In the genomic region with DNA sequence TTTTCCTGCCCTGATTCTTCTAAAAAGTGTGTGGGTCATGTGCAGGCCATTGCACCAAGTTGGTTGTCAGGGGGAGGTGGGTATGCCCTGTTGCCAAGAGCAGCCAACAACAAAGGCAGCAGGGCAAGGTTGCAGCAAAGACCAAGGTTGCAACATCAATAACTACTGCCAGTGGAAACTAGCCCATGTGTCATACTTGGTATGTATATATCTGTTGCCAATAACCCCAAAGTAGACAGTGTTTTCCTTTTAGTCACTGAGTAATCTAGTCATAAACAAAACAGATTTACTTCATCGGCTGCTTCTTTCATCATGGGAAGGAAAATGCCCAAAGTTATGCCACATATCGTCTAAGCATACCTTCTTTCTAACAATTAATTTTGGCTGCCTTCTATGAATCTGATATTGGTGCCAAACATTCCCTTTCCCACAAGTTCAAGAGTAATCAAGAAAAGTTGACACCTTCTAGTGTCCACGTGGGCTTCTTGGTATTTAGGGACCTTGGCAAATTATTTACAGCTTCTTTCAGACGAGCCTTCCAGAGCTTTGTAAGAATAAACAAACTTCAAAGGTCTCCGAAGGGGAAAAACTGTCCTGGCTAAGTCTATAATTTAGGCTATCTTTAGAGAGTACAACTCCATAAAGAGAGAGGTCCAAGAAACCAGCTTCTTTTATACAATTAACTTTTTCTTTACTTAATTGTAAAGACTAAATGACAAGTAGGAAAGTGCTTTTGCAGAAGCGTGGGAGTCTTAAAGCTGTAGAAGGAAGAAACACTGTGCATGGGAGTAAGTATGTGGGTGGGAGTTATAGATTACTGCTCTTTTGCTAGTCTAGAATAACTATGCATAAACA, we compare ENCODE assay signal across 1 cellular context.
TF ChIP-seq lines count a peak whose summit lies in the region.

No MANE protein-coding gene starts in this region.

TF ChIP-seq in HepG2, 621 proteins besides CTCF, POLR2A, EP300 and RAD21 (continued from another document and continues in another):
- TF ChIP-seq, protein P1, sequence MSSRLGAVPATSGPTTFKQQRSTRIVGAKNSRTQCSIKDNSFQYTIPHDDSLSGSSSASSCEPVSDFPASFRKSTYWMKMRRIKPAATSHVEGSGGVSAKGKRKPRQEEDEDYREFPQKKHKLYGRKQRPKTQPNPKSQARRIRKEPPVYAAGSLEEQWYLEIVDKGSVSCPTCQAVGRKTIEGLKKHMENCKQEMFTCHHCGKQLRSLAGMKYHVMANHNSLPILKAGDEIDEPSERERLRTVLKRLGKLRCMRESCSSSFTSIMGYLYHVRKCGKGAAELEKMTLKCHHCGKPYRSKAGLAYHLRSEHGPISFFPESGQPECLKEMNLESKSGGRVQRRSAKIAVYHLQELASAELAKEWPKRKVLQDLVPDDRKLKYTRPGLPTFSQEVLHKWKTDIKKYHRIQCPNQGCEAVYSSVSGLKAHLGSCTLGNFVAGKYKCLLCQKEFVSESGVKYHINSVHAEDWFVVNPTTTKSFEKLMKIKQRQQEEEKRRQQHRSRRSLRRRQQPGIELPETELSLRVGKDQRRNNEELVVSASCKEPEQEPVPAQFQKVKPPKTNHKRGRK (CRISPR knock-in tag; IDR thresholded peaks at IDR 0.05), result no peak
- TF ChIP-seq, protein P2, sequence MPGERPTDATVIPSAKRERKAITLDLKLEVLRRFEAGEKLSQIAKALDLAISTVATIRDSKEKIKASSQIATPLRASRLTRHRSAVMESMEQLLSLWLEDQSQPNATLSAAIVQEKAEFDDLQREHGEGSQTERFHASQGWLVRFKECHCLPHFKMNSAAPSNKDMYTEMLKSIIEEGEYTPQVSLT (CRISPR knock-in tag; IDR thresholded peaks at IDR 0.05; ENCODE audit: borderline replicate concordance, low read depth), result no peak
- TF ChIP-seq ZSCAN22 (CRISPR knock-in tag; IDR thresholded peaks at IDR 0.05) (no peak), NR2F2 (IDR thresholded peaks at IDR 0.05; ENCODE audit: borderline replicate concordance, low read depth) (no peak), SIX4 (CRISPR knock-in tag; IDR thresholded peaks at IDR 0.05) (peak; percentile 32; the same call in 1 of the 2 replicates), ZFP91 (CRISPR knock-in tag; IDR thresholded peaks at IDR 0.05; ENCODE audit: borderline replicate concordance) (no peak), SALL1 (CRISPR knock-in tag; IDR thresholded peaks at IDR 0.05) (peak; percentile 97), ELF1 (CRISPR knock-in tag; IDR thresholded peaks at IDR 0.05) (peak; percentile 38; the same call in 1 of the 2 replicates), ZHX2 (IDR thresholded peaks at IDR 0.05; ENCODE audit: low read depth) (no peak), ZHX2 (CRISPR knock-in tag; IDR thresholded peaks at IDR 0.05; ENCODE audit: borderline replicate concordance) (no peak), RFXAP (CRISPR knock-in tag; IDR thresholded peaks at IDR 0.05; ENCODE audit: borderline replicate concordance) (no peak), ZNF280D (CRISPR knock-in tag; IDR thresholded peaks at IDR 0.05) (no peak), ZNF296 (CRISPR knock-in tag; conservative IDR thresholded peaks at IDR 0.05) (no peak), FOSL2 (CRISPR knock-in tag; IDR thresholded peaks at IDR 0.05) (peak; percentile 90), DMAP1 (CRISPR knock-in tag; IDR thresholded peaks at IDR 0.05) (no peak), TAF1 (CRISPR knock-in tag; IDR thresholded peaks at IDR 0.05) (no peak), CEBPZ (IDR thresholded peaks at IDR 0.05; ENCODE audit: low read length) (no peak), TBL1XR1 (IDR thresholded peaks at IDR 0.05; ENCODE audit: borderline replicate concordance, low read length, partially characterized antibody) (peak; percentile 60), HINFP (CRISPR knock-in tag; IDR thresholded peaks at IDR 0.05; ENCODE audit: low read depth) (no peak), MTERF4 (CRISPR knock-in tag; IDR thresholded peaks at IDR 0.05) (no peak), ZBTB3 (CRISPR knock-in tag; IDR thresholded peaks at IDR 0.05; ENCODE audit: borderline replicate concordance, low read depth) (no peak), CREM (IDR thresholded peaks at IDR 0.05) (peak; percentile 35; the same call in 1 of the 2 replicates), CREM (CRISPR knock-in tag; IDR thresholded peaks at IDR 0.05) (no peak), ZMYM3 (CRISPR knock-in tag; IDR thresholded peaks at IDR 0.05) (no peak), NR2F1 (CRISPR knock-in tag; IDR thresholded peaks at IDR 0.05) (peak in 1 of 2 experiments; percentile 40; a peak in 1 of 4 replicates), ZFP1 (CRISPR knock-in tag; IDR thresholded peaks at IDR 0.05) (0 out of 2 replicates have a peak, but pooled peaks have one; percentile 35), FUBP1 (CRISPR knock-in tag; IDR thresholded peaks at IDR 0.05; ENCODE audit: borderline replicate concordance) (no peak)
- TF ChIP-seq, protein P3, sequence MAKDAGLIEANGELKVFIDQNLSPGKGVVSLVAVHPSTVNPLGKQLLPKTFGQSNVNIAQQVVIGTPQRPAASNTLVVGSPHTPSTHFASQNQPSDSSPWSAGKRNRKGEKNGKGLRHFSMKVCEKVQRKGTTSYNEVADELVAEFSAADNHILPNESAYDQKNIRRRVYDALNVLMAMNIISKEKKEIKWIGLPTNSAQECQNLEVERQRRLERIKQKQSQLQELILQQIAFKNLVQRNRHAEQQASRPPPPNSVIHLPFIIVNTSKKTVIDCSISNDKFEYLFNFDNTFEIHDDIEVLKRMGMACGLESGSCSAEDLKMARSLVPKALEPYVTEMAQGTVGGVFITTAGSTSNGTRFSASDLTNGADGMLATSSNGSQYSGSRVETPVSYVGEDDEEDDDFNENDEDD (CRISPR knock-in tag; IDR thresholded peaks at IDR 0.05; ENCODE audit: borderline replicate concordance), result no peak
